ENCODE assay signal across 1 cellular context in the genomic region with DNA sequence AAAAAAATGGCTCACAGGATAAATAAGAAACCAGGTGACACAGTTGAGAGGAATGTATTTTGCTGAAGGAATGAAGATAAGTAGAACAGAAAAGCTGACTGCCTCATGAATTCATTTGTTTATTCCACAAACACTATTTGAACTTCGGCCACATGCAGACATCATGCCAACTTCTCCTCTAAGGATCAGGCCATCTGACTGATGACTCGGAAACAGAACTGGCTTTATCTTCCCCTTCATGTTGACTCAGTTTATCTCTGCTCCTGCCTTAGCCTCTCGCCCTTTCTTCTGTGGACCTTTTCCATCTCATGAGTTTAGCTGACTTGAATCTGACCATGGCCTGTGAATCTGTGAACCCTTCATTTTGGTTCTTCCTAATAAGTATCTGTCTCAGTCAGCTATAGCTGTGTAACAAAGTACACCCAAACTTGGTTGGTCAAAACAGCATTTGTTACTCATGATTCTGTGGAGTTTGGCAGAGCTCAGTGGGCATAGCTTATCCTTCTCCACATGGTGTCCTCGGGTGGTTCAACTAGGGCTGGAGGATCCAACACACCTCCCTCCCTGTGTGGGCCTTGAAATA.
TF ChIP-seq lines count a peak whose summit lies in the region.

No MANE protein-coding gene starts in this region.

TF ChIP-seq in HepG2, 621 proteins besides CTCF, POLR2A, EP300 and RAD21 (continued from another document and continues in another):
- TF ChIP-seq, protein P1, sequence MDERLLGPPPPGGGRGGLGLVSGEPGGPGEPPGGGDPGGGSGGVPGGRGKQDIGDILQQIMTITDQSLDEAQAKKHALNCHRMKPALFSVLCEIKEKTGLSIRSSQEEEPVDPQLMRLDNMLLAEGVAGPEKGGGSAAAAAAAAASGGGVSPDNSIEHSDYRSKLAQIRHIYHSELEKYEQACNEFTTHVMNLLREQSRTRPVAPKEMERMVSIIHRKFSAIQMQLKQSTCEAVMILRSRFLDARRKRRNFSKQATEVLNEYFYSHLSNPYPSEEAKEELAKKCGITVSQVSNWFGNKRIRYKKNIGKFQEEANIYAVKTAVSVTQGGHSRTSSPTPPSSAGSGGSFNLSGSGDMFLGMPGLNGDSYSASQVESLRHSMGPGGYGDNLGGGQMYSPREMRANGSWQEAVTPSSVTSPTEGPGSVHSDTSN (CRISPR knock-in tag; IDR thresholded peaks at IDR 0.05): no peak
- TF ChIP-seq KLF12 (CRISPR knock-in tag; IDR thresholded peaks at IDR 0.05; ENCODE audit: borderline replicate concordance) (no peak), ZNF124 (CRISPR knock-in tag; IDR thresholded peaks at IDR 0.05) (peak; percentile 84; the same call in 1 of the 2 replicates), PHF8 (CRISPR knock-in tag; IDR thresholded peaks at IDR 0.05) (no peak), ZNF567 (CRISPR knock-in tag; IDR thresholded peaks at IDR 0.05; ENCODE audit: borderline replicate concordance) (no peak), SOX6 (IDR thresholded peaks at IDR 0.05) (no peak), SOX6 (CRISPR knock-in tag; IDR thresholded peaks at IDR 0.05) (peak; percentile 73), ISL2 (CRISPR knock-in tag; IDR thresholded peaks at IDR 0.05) (no peak), ZNF782 (CRISPR knock-in tag; IDR thresholded peaks at IDR 0.05; ENCODE audit: borderline replicate concordance) (no peak), ZNF530 (CRISPR knock-in tag; IDR thresholded peaks at IDR 0.05; ENCODE audit: low read depth) (no peak), IKZF5 (CRISPR knock-in tag; IDR thresholded peaks at IDR 0.05) (no peak), NR1H2 (CRISPR knock-in tag; IDR thresholded peaks at IDR 0.05; ENCODE audit: borderline replicate concordance, low read depth) (no peak), ZNF367 (CRISPR knock-in tag; IDR thresholded peaks at IDR 0.05; ENCODE audit: borderline replicate concordance) (no peak), FOSL2 (CRISPR knock-in tag; IDR thresholded peaks at IDR 0.05) (peak; percentile 81), CHD4 (IDR thresholded peaks at IDR 0.05; ENCODE audit: borderline replicate concordance, low read length) (peak; percentile 97; the same call in 1 of the 2 replicates), ZNF883 (CRISPR knock-in tag; IDR thresholded peaks at IDR 0.05; ENCODE audit: not compliant biosample characterization) (no peak), MTF1 (CRISPR knock-in tag; IDR thresholded peaks at IDR 0.05) (no peak), ZNF549 (CRISPR knock-in tag; IDR thresholded peaks at IDR 0.05) (no peak), NFE2L1 (CRISPR knock-in tag; IDR thresholded peaks at IDR 0.05; ENCODE audit: borderline replicate concordance) (no peak), POGZ (CRISPR knock-in tag; IDR thresholded peaks at IDR 0.05) (peak; percentile 49; the same call in 1 of the 2 replicates), REL (CRISPR knock-in tag; conservative IDR thresholded peaks at IDR 0.05) (no peak), TBX2 (CRISPR knock-in tag; IDR thresholded peaks at IDR 0.05; ENCODE audit: borderline replicate concordance) (no peak; the same call in 1 of the 2 replicates), ZNF264 (CRISPR knock-in tag; IDR thresholded peaks at IDR 0.05) (no peak), TAF15 (IDR thresholded peaks at IDR 0.05; ENCODE audit: low read depth, low read length, poor library complexity, severe bottlenecking) (no peak), TIGD3 (CRISPR knock-in tag; IDR thresholded peaks at IDR 0.05; ENCODE audit: borderline replicate concordance) (no peak), ZNF280B (CRISPR knock-in tag; IDR thresholded peaks at IDR 0.05; ENCODE audit: borderline replicate concordance) (no peak), ETV6 (CRISPR knock-in tag; conservative IDR thresholded peaks at IDR 0.05) (no peak), ZNF607 (CRISPR knock-in tag; IDR thresholded peaks at IDR 0.05; ENCODE audit: borderline replicate concordance) (no peak), CENPT (CRISPR knock-in tag; IDR thresholded peaks at IDR 0.05; ENCODE audit: low read depth) (no peak), ARID5B (CRISPR knock-in tag; IDR thresholded peaks at IDR 0.05) (peak; percentile 73), RNF2 (conservative IDR thresholded peaks at IDR 0.05; ENCODE audit: low read depth) (no peak), ZBTB38 (CRISPR knock-in tag; IDR thresholded peaks at IDR 0.05) (no peak), FOXM1 (CRISPR knock-in tag; IDR thresholded peaks at IDR 0.05) (no peak), ASH2L (IDR thresholded peaks at IDR 0.05; ENCODE audit: insufficient read length, low read depth, low read length) (peak; percentile 43)
- TF ChIP-seq, protein P2, sequence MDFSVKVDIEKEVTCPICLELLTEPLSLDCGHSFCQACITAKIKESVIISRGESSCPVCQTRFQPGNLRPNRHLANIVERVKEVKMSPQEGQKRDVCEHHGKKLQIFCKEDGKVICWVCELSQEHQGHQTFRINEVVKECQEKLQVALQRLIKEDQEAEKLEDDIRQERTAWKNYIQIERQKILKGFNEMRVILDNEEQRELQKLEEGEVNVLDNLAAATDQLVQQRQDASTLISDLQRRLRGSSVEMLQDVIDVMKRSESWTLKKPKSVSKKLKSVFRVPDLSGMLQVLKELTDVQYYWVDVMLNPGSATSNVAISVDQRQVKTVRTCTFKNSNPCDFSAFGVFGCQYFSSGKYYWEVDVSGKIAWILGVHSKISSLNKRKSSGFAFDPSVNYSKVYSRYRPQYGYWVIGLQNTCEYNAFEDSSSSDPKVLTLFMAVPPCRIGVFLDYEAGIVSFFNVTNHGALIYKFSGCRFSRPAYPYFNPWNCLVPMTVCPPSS (IDR thresholded peaks at IDR 0.05): no peak
- TF ChIP-seq, protein P3, sequence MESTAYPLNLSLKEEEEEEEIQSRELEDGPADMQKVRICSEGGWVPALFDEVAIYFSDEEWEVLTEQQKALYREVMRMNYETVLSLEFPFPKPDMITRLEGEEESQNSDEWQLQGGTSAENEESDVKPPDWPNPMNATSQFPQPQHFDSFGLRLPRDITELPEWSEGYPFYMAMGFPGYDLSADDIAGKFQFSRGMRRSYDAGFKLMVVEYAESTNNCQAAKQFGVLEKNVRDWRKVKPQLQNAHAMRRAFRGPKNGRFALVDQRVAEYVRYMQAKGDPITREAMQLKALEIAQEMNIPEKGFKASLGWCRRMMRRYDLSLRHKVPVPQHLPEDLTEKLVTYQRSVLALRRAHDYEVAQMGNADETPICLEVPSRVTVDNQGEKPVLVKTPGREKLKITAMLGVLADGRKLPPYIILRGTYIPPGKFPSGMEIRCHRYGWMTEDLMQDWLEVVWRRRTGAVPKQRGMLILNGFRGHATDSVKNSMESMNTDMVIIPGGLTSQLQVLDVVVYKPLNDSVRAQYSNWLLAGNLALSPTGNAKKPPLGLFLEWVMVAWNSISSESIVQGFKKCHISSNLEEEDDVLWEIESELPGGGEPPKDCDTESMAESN (CRISPR knock-in tag; conservative IDR thresholded peaks at IDR 0.05): 0 out of 2 replicates have a peak, but pooled peaks have one; percentile 37
- TF ChIP-seq, protein P4, sequence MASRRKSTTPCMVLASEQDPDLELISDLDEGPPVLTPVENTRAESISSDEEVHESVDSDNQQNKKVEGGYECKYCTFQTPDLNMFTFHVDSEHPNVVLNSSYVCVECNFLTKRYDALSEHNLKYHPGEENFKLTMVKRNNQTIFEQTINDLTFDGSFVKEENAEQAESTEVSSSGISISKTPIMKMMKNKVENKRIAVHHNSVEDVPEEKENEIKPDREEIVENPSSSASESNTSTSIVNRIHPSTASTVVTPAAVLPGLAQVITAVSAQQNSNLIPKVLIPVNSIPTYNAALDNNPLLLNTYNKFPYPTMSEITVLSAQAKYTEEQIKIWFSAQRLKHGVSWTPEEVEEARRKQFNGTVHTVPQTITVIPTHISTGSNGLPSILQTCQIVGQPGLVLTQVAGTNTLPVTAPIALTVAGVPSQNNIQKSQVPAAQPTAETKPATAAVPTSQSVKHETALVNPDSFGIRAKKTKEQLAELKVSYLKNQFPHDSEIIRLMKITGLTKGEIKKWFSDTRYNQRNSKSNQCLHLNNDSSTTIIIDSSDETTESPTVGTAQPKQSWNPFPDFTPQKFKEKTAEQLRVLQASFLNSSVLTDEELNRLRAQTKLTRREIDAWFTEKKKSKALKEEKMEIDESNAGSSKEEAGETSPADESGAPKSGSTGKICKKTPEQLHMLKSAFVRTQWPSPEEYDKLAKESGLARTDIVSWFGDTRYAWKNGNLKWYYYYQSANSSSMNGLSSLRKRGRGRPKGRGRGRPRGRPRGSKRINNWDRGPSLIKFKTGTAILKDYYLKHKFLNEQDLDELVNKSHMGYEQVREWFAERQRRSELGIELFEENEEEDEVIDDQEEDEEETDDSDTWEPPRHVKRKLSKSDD (CRISPR knock-in tag; IDR thresholded peaks at IDR 0.05; ENCODE audit: low read depth): no peak
- TF ChIP-seq, protein P5, sequence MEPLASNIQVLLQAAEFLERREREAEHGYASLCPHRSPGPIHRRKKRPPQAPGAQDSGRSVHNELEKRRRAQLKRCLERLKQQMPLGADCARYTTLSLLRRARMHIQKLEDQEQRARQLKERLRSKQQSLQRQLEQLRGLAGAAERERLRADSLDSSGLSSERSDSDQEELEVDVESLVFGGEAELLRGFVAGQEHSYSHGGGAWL (CRISPR knock-in tag; IDR thresholded peaks at IDR 0.05): no peak
- TF ChIP-seq, protein P6, sequence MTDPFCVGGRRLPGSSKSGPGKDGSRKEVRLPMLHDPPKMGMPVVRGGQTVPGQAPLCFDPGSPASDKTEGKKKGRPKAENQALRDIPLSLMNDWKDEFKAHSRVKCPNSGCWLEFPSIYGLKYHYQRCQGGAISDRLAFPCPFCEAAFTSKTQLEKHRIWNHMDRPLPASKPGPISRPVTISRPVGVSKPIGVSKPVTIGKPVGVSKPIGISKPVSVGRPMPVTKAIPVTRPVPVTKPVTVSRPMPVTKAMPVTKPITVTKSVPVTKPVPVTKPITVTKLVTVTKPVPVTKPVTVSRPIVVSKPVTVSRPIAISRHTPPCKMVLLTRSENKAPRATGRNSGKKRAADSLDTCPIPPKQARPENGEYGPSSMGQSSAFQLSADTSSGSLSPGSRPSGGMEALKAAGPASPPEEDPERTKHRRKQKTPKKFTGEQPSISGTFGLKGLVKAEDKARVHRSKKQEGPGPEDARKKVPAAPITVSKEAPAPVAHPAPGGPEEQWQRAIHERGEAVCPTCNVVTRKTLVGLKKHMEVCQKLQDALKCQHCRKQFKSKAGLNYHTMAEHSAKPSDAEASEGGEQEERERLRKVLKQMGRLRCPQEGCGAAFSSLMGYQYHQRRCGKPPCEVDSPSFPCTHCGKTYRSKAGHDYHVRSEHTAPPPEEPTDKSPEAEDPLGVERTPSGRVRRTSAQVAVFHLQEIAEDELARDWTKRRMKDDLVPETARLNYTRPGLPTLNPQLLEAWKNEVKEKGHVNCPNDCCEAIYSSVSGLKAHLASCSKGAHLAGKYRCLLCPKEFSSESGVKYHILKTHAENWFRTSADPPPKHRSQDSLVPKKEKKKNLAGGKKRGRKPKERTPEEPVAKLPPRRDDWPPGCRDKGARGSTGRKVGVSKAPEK (CRISPR knock-in tag; IDR thresholded peaks at IDR 0.05; ENCODE audit: borderline replicate concordance): no peak
- TF ChIP-seq, protein P7, sequence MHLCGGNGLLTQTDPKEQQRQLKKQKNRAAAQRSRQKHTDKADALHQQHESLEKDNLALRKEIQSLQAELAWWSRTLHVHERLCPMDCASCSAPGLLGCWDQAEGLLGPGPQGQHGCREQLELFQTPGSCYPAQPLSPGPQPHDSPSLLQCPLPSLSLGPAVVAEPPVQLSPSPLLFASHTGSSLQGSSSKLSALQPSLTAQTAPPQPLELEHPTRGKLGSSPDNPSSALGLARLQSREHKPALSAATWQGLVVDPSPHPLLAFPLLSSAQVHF (CRISPR knock-in tag; IDR thresholded peaks at IDR 0.05): no peak
